35 cellular contexts compared by ENCODE assay signal in genomic region chr19:22519152-22519551, GRCh38.
DNase-seq lines count a peak whose midpoint lies in the region; ATAC-seq and TF ChIP-seq lines count a peak whose summit lies in the region.
"Had no signal": no experiment of that assay in that cellular context is flagged by ENCODE, and none has a peak within 500 bp of the region (broad histone marks: within the 10 kb centered on the region; RNA-seq: fewer than 3 reads in every experiment).

No MANE protein-coding gene starts in this region.

- no peak overlapping the region for H2BK120ac ChIP-seq in neuronal stem cell (ENCODE audit: low read depth, low read length)

- H2AFZ ChIP-seq in neuronal stem cell (ENCODE audit: low read length) = no peak overlapping the region

- H3K9ac ChIP-seq in neuronal stem cell (ENCODE audit: low read depth, low read length, poor library complexity) = no peak overlapping the region
- H3K9ac ChIP-seq: BLaER1; BLaER1 treated with 17β-estradiol and CSF1 and Interleukin-3, amounts not matched to agents 10 nM and 100 nM had no signal

- H3K9me3 Mint-ChIP-seq in osteocyte (ENCODE audit: unreplicated experiment) = peaks cover 35% of the 10 kb centered on the region

- H3K36me3 Mint-ChIP-seq in osteocyte (ENCODE audit: unreplicated experiment) = no peaks in the 10 kb centered on the region
- H3K36me3 Mint-ChIP-seq: CD14-positive monocyte; CD4-positive, CD25-positive, alpha-beta regulatory T cell; CD8-positive, alpha-beta memory T cell; CD8-positive, alpha-beta T cell had no signal

- H3K4me3 Mint-ChIP-seq in osteocyte (ENCODE audit: unreplicated experiment) = no peak overlapping the region
- H3K4me3 Mint-ChIP-seq: B cell; CD14-positive monocyte; CD4-positive, alpha-beta T cell; CD4-positive, CD25-positive, alpha-beta regulatory T cell; CD8-positive, alpha-beta memory T cell; CD8-positive, alpha-beta T cell had no signal

- H3K79me1 ChIP-seq in neuronal stem cell (ENCODE audit: low read depth, low read length) = no peaks in the 10 kb centered on the region

- no peaks in the 10 kb centered on the region for H3K36me3 ChIP-seq in neuronal stem cell (replicated peaks in 1 of 2; ENCODE audit: control insufficient read depth in 2 of 2, insufficient read depth in 2 of 2, low read length in 2 of 2)
- no peaks in the 10 kb centered on the region for H3K36me3 ChIP-seq in spleen
- H3K36me3 ChIP-seq in upper lobe of right lung = no peaks in the 10 kb centered on the region
- H3K36me3 ChIP-seq: BE2C; BLaER1; BLaER1 treated with 17β-estradiol and CSF1 and Interleukin-3, amounts not matched to agents 10 nM and 100 nM had no signal

- no peaks in the 10 kb centered on the region for H3K4me1 Mint-ChIP-seq in osteocyte (ENCODE audit: unreplicated experiment)
- H3K4me1 Mint-ChIP-seq: B cell; CD14-positive monocyte; CD4-positive, alpha-beta memory T cell; CD4-positive, CD25-positive, alpha-beta regulatory T cell; CD8-positive, alpha-beta memory T cell had no signal

- H3K18ac ChIP-seq in neuronal stem cell (ENCODE audit: low read length) = no peak overlapping the region

- H3K4ac ChIP-seq in neuronal stem cell (ENCODE audit: low read length) = no peak overlapping the region

- DNase-seq in neuronal stem cell (ENCODE audit: low spot score) (no peak), osteocyte (ENCODE audit: extremely low spot score, unreplicated experiment) (peak; percentile 72), spleen (peak; percentile 53), upper lobe of right lung (peak; percentile 29), hippocampal formation (lab: John Stamatoyannopoulos, UW) (no peak), RPMI8226 (no peak), amygdala (lab: John Stamatoyannopoulos, UW) (no peak), NCI-H345 (lab: John Stamatoyannopoulos, UW) (no peak)
- DNase-seq: 8988T; ACHN; AML-193; BE2C; C1 segment of cervical spinal cord; Caco-2; Calu3; CD4-positive, alpha-beta memory T cell; CD4-positive, alpha-beta T cell; CD4-positive, CD25-positive, alpha-beta regulatory T cell; CD8-positive, alpha-beta memory T cell; CD8-positive, alpha-beta T cell; COR-L47; DMS 273 treated with DMSO at 0.1 percent for 48 hours; DMS153; DMS53; DMS79; DMS79 treated with DMSO at 0.1 percent for 48 hours; DND-41; EL had no signal

- no peak overlapping the region for H4K91ac ChIP-seq in neuronal stem cell (ENCODE audit: low read depth, low read length, poor library complexity)

- no peaks in the 10 kb centered on the region for H3K27me3 Mint-ChIP-seq in osteocyte (ENCODE audit: unreplicated experiment)
- H3K27me3 Mint-ChIP-seq: B cell; CD4-positive, alpha-beta memory T cell; CD4-positive, alpha-beta T cell; CD8-positive, alpha-beta memory T cell had no signal

- no CpG with 5 or more reads among the region's 14 CpGs for WGBS in neuronal stem cell (ENCODE audit: extremely low coverage in 2 of 2, insufficient read length in 2 of 2, insufficient replicate concordance in 1 of 2), 2 donors
- WGBS in spleen, 5 donors = 90 to 99% (median 92%) methylated on average over 14 of the region's 14 CpGs

- no peak overlapping the region for H4K8ac ChIP-seq in neuronal stem cell (ENCODE audit: low read depth, low read length)

- ATAC-seq in upper lobe of right lung = no peak
- ATAC-seq: A549; CD8-positive, alpha-beta T cell had no signal

- TF ChIP-seq POLR2A in spleen (IDR thresholded peaks at IDR 0.05) = no peak

- H3K23ac ChIP-seq in neuronal stem cell (ENCODE audit: low read depth, low read length, poor library complexity) = no peak overlapping the region

- peak overlapping the region; percentile 11 for H3K4me2 ChIP-seq in neuronal stem cell (ENCODE audit: insufficient read depth, low read length, poor library complexity, severe bottlenecking)
- H3K4me2 ChIP-seq: A549; BLaER1; BLaER1 treated with 17β-estradiol and CSF1 and Interleukin-3, amounts not matched to agents 10 nM and 100 nM had no signal

- H2BK12ac ChIP-seq in neuronal stem cell (ENCODE audit: low read length) = no peak overlapping the region

- H2AK5ac ChIP-seq in neuronal stem cell (ENCODE audit: low read depth, low read length) = no peak overlapping the region

- no peaks in the 10 kb centered on the region for H3K4me1 ChIP-seq in neuronal stem cell (ENCODE audit: control insufficient read depth in 2 of 2, insufficient read depth in 1 of 2, low read depth in 1 of 2, low read length in 2 of 2)
- H3K4me1 ChIP-seq in spleen = no peaks in the 10 kb centered on the region
- H3K4me1 ChIP-seq in upper lobe of right lung = no peaks in the 10 kb centered on the region
- H3K4me1 ChIP-seq: A549; BE2C; BLaER1; BLaER1 treated with 17β-estradiol and CSF1 and Interleukin-3, amounts not matched to agents 10 nM and 100 nM; Caco-2 had no signal

- H2BK15ac ChIP-seq in neuronal stem cell (ENCODE audit: low read length) = no peak overlapping the region

- H3K27me3 ChIP-seq in neuronal stem cell (ENCODE audit: control insufficient read depth in 3 of 3, insufficient read depth in 3 of 3, low read depth in 1 of 3, low read length in 3 of 3) (no peaks in the 10 kb centered on the region), spleen (replicated peaks in 1 of 7) (no peaks in the 10 kb centered on the region), upper lobe of right lung (no peaks in the 10 kb centered on the region)
- H3K27me3 ChIP-seq: BE2C; BLaER1; BLaER1 treated with 17β-estradiol and CSF1 and Interleukin-3, amounts not matched to agents 10 nM and 100 nM had no signal

- TF ChIP-seq CTCF in osteocyte (IDR thresholded peaks at IDR 0.05) = no peak
- TF ChIP-seq CTCF in spleen (IDR thresholded peaks at IDR 0.05 in 8 of 11, conservative IDR thresholded peaks at IDR 0.05 in 3 of 11) = no peak
- no peak for TF ChIP-seq CTCF in upper lobe of right lung (IDR thresholded peaks at IDR 0.05)

- peak overlapping the region in 1 of 2 donors; percentile 36 for H3K4me3 ChIP-seq in neuronal stem cell (ENCODE audit: low read length in 2 of 2)
- H3K4me3 ChIP-seq in spleen = no peak overlapping the region
- H3K4me3 ChIP-seq in upper lobe of right lung = no peak overlapping the region
- H3K4me3 ChIP-seq: A549; BLaER1; BLaER1 treated with 17β-estradiol and CSF1 and Interleukin-3, amounts not matched to agents 10 nM and 100 nM had no signal

- H2BK5ac ChIP-seq in neuronal stem cell (ENCODE audit: low read length) = no peak overlapping the region

- intact Hi-C loops in spleen (cut with DNase I; ENCODE audit: low total_unique reads) = no loop called here
- intact Hi-C loops in upper lobe of right lung (cut with DNase I) = no loop called here

- H3K27ac ChIP-seq in neuronal stem cell (replicated peaks; ENCODE audit: low read length) (no peak overlapping the region), spleen (no peak overlapping the region), upper lobe of right lung (no peak overlapping the region)
- H3K27ac ChIP-seq: 22Rv1; A549; BLaER1; BLaER1 treated with 17β-estradiol and CSF1 and Interleukin-3, amounts not matched to agents 10 nM and 100 nM; C4-2B had no signal

- H3K9me3 ChIP-seq in neuronal stem cell (replicated peaks in 1 of 2; ENCODE audit: control insufficient read depth in 2 of 2, insufficient read depth in 1 of 2, low read depth in 1 of 2, low read length in 2 of 2) (peaks cover 0 to 33% of the 10 kb centered on the region in 2 donors), spleen (peaks cover 0 to 97% (median 64%) of the 10 kb centered on the region in 8 donors), upper lobe of right lung (no peaks in the 10 kb centered on the region)
- H3K9me3 ChIP-seq: Caco-2 had no signal

- H3K14ac ChIP-seq in neuronal stem cell (ENCODE audit: low read length) = no peak overlapping the region

- H3K27ac Mint-ChIP-seq in osteocyte (ENCODE audit: unreplicated experiment) = no peak overlapping the region
- H3K27ac Mint-ChIP-seq: B cell; CD14-positive monocyte; CD4-positive, alpha-beta memory T cell; CD4-positive, alpha-beta T cell; CD8-positive, alpha-beta memory T cell; CD8-positive, alpha-beta T cell had no signal

Comparison
In these comparisons a context has a peak if more than half of its experiments do, and no peak if none do; other contexts are left out.
1. DNase-seq: peak in osteocyte (single experiment), spleen (single experiment) and upper lobe of right lung (single experiment); none in neuronal stem cell (single experiment), hippocampal formation (0 of 2), RPMI8226 (single experiment), amygdala (0 of 56) and NCI-H345 (single experiment).